Comparison of ENCODE assay signal across 12 cellular contexts in genomic region chr2:40283111-40283909, GRCh38.
DNase-seq lines count a peak whose midpoint lies in the region; ATAC-seq and TF ChIP-seq lines count a peak whose summit lies in the region.
"Had no signal": no experiment of that assay in that cellular context is flagged by ENCODE, and none has a peak within 500 bp of the region (broad histone marks: within the 10 kb centered on the region; RNA-seq: fewer than 3 reads in every experiment).

No MANE protein-coding gene starts in this region.

- TF ChIP-seq CTCF in fibroblast of villous mesenchyme (IDR thresholded peaks at IDR 0.05; ENCODE audit: insufficient read depth, low read depth, low read length), result no peak
- TF ChIP-seq CTCF in spleen (IDR thresholded peaks at IDR 0.05 in 8 of 11, conservative IDR thresholded peaks at IDR 0.05 in 3 of 11), result no peak
- no peak for TF ChIP-seq CTCF in gastrocnemius medialis (IDR thresholded peaks at IDR 0.05 in 4 of 5, conservative IDR thresholded peaks at IDR 0.05 in 1 of 5)

- H3K9me3 ChIP-seq in spleen (no peaks in the 10 kb centered on the region), gastrocnemius medialis (no peaks in the 10 kb centered on the region)

- in situ Hi-C loops in gastrocnemius medialis (cut with MboI; ENCODE audit: low sequenced_read_pairs in 4 of 4), result no loop called here

- TF ChIP-seq POLR2A in GM18505 (IDR thresholded peaks at IDR 0.05; ENCODE audit: borderline replicate concordance, extremely low read depth, insufficient read depth, insufficient read length), result no peak
- no peak for TF ChIP-seq POLR2A in spleen (IDR thresholded peaks at IDR 0.05)
- TF ChIP-seq POLR2A in gastrocnemius medialis (IDR thresholded peaks at IDR 0.05), result no peak

- peak; percentile 34 for ATAC-seq in GM18505 (IDR thresholded peaks at IDR 0.05; ENCODE audit: unreplicated experiment)
- no peak for ATAC-seq in gastrocnemius medialis
- ATAC-seq: esophagus mucosa had no signal

- 77 to 84% (median 80%) methylated on average over 7 of the region's 7 CpGs for WGBS in spleen, 5 donors

- intact Hi-C loops in spleen (cut with DNase I; ENCODE audit: low total_unique reads), result no loop called here
- intact Hi-C loops in gastrocnemius medialis (cut with DNase I; ENCODE audit: low total_unique reads), result no loop called here

- no peak overlapping the region for H3K4me3 ChIP-seq in fibroblast of villous mesenchyme (ENCODE audit: low read depth, low read length)
- H3K4me3 ChIP-seq in spleen, result no peak overlapping the region
- peak overlapping the region in 1 of 4 donors; percentile 46 for H3K4me3 ChIP-seq in gastrocnemius medialis

- H3K4me1 ChIP-seq in spleen (peaks cover 0 to 34% (median 18%) of the 10 kb centered on the region in 6 donors), gastrocnemius medialis (peaks cover 27 to 34% of the 10 kb centered on the region in 2 donors)

- H3K27me3 ChIP-seq in spleen (replicated peaks in 1 of 7) (no peaks in the 10 kb centered on the region), gastrocnemius medialis (no peaks in the 10 kb centered on the region)

- peak overlapping the region in 7 of 8 donors; percentile 23 to 67 (median 40) for H3K27ac ChIP-seq in spleen
- H3K27ac ChIP-seq in gastrocnemius medialis, result no peak overlapping the region
- H3K27ac ChIP-seq: HL-60 had no signal

- DNase-seq in LHCN-M2 (ENCODE audit: low read depth), result peak; percentile 76
- peak; percentile 10 for DNase-seq in fibroblast of villous mesenchyme (ENCODE audit: low read depth)
- no peak for DNase-seq in spleen
- no peak for DNase-seq in amniotic stem cell (lab: John Stamatoyannopoulos, UW)
- DNase-seq in cortex of kidney (lab: John Stamatoyannopoulos, UW), result no peak
- no peak for DNase-seq in gastrocnemius medialis
- DNase-seq: activated CD4-positive, alpha-beta memory T cell treated with anti-CD3 and anti-CD28 coated beads for 36 hours; activated gamma-delta T cell treated with Interleukin-2 at 50 U/mL for 16 hours; COR-L47 had no signal

- no peaks in the 10 kb centered on the region for H3K36me3 ChIP-seq in spleen
- H3K36me3 ChIP-seq in gastrocnemius medialis, result no peaks in the 10 kb centered on the region

Comparison
In these comparisons a context has a peak if more than half of its experiments do, and no peak if none do; other contexts are left out.
1. DNase-seq: peak in LHCN-M2 (single experiment) and fibroblast of villous mesenchyme (single experiment); none in spleen (single experiment), amniotic stem cell (single experiment), cortex of kidney (single experiment) and gastrocnemius medialis (0 of 2).
2. H3K27ac ChIP-seq: peak in spleen (7 of 8); none in gastrocnemius medialis (0 of 4).